ENCODE assay signal across 22 cellular contexts in the genomic region with DNA sequence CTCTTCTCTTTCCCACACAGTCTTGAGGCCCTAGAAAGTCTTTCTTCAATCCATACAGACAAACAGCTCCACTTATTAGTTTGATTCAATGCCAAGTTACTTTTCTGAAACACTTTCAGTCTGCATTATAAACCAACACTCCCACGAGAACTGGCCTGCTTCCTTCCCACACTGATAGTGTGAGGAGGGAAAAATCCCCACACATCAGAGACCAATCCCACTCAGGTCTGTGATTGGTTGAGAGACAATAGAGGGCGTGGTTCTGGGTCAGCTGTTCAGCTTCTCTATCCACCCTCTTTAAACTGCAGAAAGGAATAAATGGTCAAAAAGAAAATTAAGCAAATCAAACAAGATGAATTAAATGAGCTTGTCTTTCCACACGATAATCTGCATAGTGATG.
DNase-seq lines count a peak whose midpoint lies in the region; ATAC-seq and TF ChIP-seq lines count a peak whose summit lies in the region.
"Had no signal": no experiment of that assay in that cellular context is flagged by ENCODE, and none has a peak within 500 bp of the region (broad histone marks: within the 10 kb centered on the region; RNA-seq: fewer than 3 reads in every experiment).

No MANE protein-coding gene starts in this region.

- no peak overlapping the region for H3K23ac ChIP-seq in IMR-90 (ENCODE audit: low read depth, low read length)

- H3K36me3 ChIP-seq in IMR-90 (ENCODE audit: control insufficient read depth, insufficient read depth, low read length) (no peaks in the 10 kb centered on the region), esophagus squamous epithelium (no peaks in the 10 kb centered on the region)
- H3K36me3 ChIP-seq: spleen, stomach had no signal

- H3K4me3 ChIP-seq in IMR-90 (ENCODE audit: insufficient read depth, low read depth, low read length) (no peak overlapping the region), esophagus squamous epithelium (no peak overlapping the region)
- H3K4me3 ChIP-seq: A549, spleen, stomach had no signal

- H3K27ac ChIP-seq in IMR-90 (ENCODE audit: insufficient read depth, low read length) (no peak overlapping the region), esophagus squamous epithelium (peak overlapping the region in 3 of 4 donors; percentile 42 to 69 (median 50))
- H3K27ac ChIP-seq: A549, foreskin keratinocyte, KMS-11, spleen had no signal

- H2BK120ac ChIP-seq in IMR-90 (ENCODE audit: low read depth, low read length), result no peak overlapping the region

- H3K14ac ChIP-seq in IMR-90 (replicated peaks; ENCODE audit: low read depth, low read length), result no peak overlapping the region

- in situ Hi-C loops in IMR-90 (cut with MboI; ENCODE audit: low sequenced_read_pairs), result no loop called here

- TF ChIP-seq RAD21 in IMR-90 (IDR thresholded peaks at IDR 0.05; ENCODE audit: low read length), result no peak

- ATAC-seq in IMR-90 (ENCODE audit: low read depth) (peak; percentile 29), GM18873 (IDR thresholded peaks at IDR 0.05; ENCODE audit: low FRiP score, unreplicated experiment) (no peak), left colon (no peak), HG03439 (IDR thresholded peaks at IDR 0.05; ENCODE audit: unreplicated experiment) (no peak)
- ATAC-seq: A549; activated CD8-positive, alpha-beta memory T cell treated with anti-CD3 and anti-CD28 coated beads, Interleukin-2, amount 10 ng/mL, durations not matched to agents 7 days and 5 days; activated T-helper 17 cell treated with anti-CD3 and anti-CD28 coated beads, Interleukin-2, amount 50 U/mL, for 72 hours; foreskin keratinocyte had no signal

- H3K18ac ChIP-seq in IMR-90 (ENCODE audit: low read depth, low read length), result no peak overlapping the region

- no peaks in the 10 kb centered on the region for H4K20me1 ChIP-seq in IMR-90 (ENCODE audit: insufficient read depth, low read length)

- H3K9me3 ChIP-seq in IMR-90 (ENCODE audit: control insufficient read depth, insufficient read depth, low read length) (no peaks in the 10 kb centered on the region), esophagus squamous epithelium (no peaks in the 10 kb centered on the region)
- H3K9me3 ChIP-seq: A549, stomach had no signal

- H3K4ac ChIP-seq in IMR-90 (ENCODE audit: low read depth, low read length), result no peak overlapping the region

- no peak overlapping the region for H3K9ac ChIP-seq in IMR-90 (ENCODE audit: low read depth, low read length)
- H3K9ac ChIP-seq: KMS-11 had no signal

- no peak for TF ChIP-seq POLR2A in IMR-90 (IDR thresholded peaks at IDR 0.05; ENCODE audit: low read depth, low read length)
- TF ChIP-seq POLR2A in esophagus squamous epithelium (IDR thresholded peaks at IDR 0.05), result no peak

- H3K56ac ChIP-seq in IMR-90 (ENCODE audit: extremely low read depth, insufficient read depth, low read length), result no peak overlapping the region

- no peak overlapping the region for H2BK5ac ChIP-seq in IMR-90 (ENCODE audit: low read depth, low read length, poor library complexity, severe bottlenecking)

- peaks cover 4% of the 10 kb centered on the region; the same call in 1 of the 2 replicates for H3K4me1 ChIP-seq in IMR-90 (ENCODE audit: control insufficient read depth, insufficient read depth, low read length)
- peaks cover 4 to 34% (median 8%) of the 10 kb centered on the region in 3 donors for H3K4me1 ChIP-seq in esophagus squamous epithelium
- H3K4me1 ChIP-seq: A549, foreskin keratinocyte, spleen had no signal

- CTCF ChIA-PET in IMR-90 (lab: Yijun Ruan, JAX), result no interaction called here

- no peak overlapping the region for H3K4me2 ChIP-seq in IMR-90 (ENCODE audit: low read depth, low read length)
- H3K4me2 ChIP-seq: A549, KMS-11 had no signal

- H3K27me3 ChIP-seq in IMR-90 (ENCODE audit: control insufficient read depth, insufficient read depth, low read length) (peaks cover 18% of the 10 kb centered on the region), esophagus squamous epithelium (no peaks in the 10 kb centered on the region)
- H3K27me3 ChIP-seq: spleen, stomach had no signal

- H2BK15ac ChIP-seq in IMR-90 (ENCODE audit: low read depth, low read length), result no peak overlapping the region

- H2AK9ac ChIP-seq in IMR-90 (replicated peaks; ENCODE audit: low read depth, low read length, poor library complexity), result no peak overlapping the region

- H2AFZ ChIP-seq in IMR-90 (replicated peaks; ENCODE audit: low read length, poor library complexity), result no peak overlapping the region

- H4K91ac ChIP-seq in IMR-90 (ENCODE audit: insufficient read depth, low read depth, low read length), result no peak overlapping the region

- POLR2A ChIA-PET in IMR-90 (lab: Charles Lee; ENCODE audit: unreplicated experiment), result no interaction called here

- no peak overlapping the region for H2AK5ac ChIP-seq in IMR-90 (ENCODE audit: low read depth, low read length)

- H4K5ac ChIP-seq in IMR-90 (ENCODE audit: low read depth, low read length), result no peak overlapping the region

- no peaks in the 10 kb centered on the region for H3K79me1 ChIP-seq in IMR-90 (ENCODE audit: low read depth in 1 of 2, low read length in 2 of 2)

- H2BK20ac ChIP-seq in IMR-90 (ENCODE audit: low read depth, low read length), result no peak overlapping the region

- intact Hi-C loops in IMR-90 (cut with micrococcal nuclease), result no loop called here
- intact Hi-C loops in esophagus squamous epithelium (cut with DNase I), result no loop called here
- intact Hi-C loops in left colon (cut with DNase I, micrococcal nuclease), result no loop called here

- 40% methylated on average over 1 of the region's 3 CpGs; no CpG with 5 or more reads in 1 of the 2 experiments for WGBS in IMR-90 (ENCODE audit: extremely low coverage in 2 of 2, insufficient read length in 1 of 2), 2 experiments
- 24 to 32% methylated on average over 3 of the region's 3 CpGs for WGBS in esophagus squamous epithelium, 2 donors

- DNase-seq in A172 (ENCODE audit: low spot score) (peak; percentile 9), IMR-90 (peak; percentile 3), esophagus squamous epithelium (lab: John Stamatoyannopoulos, UW) (no peak), myocyte (ENCODE audit: low read depth) (peak; percentile 39), left colon (no peak)
- DNase-seq in activated effector memory CD4-positive, alpha-beta T cell treated with anti-CD3 and anti-CD28 coated beads, Interleukin-2, amount 50 U/mL, for 16 hours, result no peak
- DNase-seq: activated CD4-positive, alpha-beta T cell treated with anti-CD3 and anti-CD28 coated beads for 48 hours; activated CD8-positive, alpha-beta memory T cell treated with anti-CD3 and anti-CD28 coated beads, Interleukin-2, amount 10 ng/mL, durations not matched to agents 7 days and 5 days; foreskin keratinocyte; hippocampal formation; islet precursor cell; NCI-H187 treated with DMSO at 0.1 percent for 48 hours; SIG-M5; spleen; stimulated activated CD4-positive, alpha-beta T cell treated with anti-CD3 and anti-CD28 coated beads, Interleukin-4, amount 100 ng/mL, for 4 hours; stomach; T-helper 1 cell had no signal

- H4K8ac ChIP-seq in IMR-90 (ENCODE audit: low read depth in 2 of 2, low read length in 2 of 2), result no peak overlapping the region

- TF ChIP-seq CTCF in IMR-90 (conservative IDR thresholded peaks at IDR 0.05; ENCODE audit: low read depth, low read length) (no peak), esophagus squamous epithelium (IDR thresholded peaks at IDR 0.05) (no peak)

- dilution Hi-C loops in IMR-90 (cut with HindIII; ENCODE audit: low sequenced_read_pairs, unreplicated experiment), result no loop called here

- H3K9me1 ChIP-seq in IMR-90 (ENCODE audit: insufficient read depth, low read length), result no peaks in the 10 kb centered on the region

- no TSS peak for BruUV-seq in IMR-90 (replicated peaks; lab: Mats Ljungman, UMichigan)

TF ChIP-seq in IMR-90, 13 proteins besides CTCF, POLR2A, EP300 and RAD21:
- no peak for TF ChIP-seq CEBPB (IDR thresholded peaks at IDR 0.05; ENCODE audit: low read depth, low read length)
- no peak for TF ChIP-seq MAFK (IDR thresholded peaks at IDR 0.05; ENCODE audit: low read depth, low read length)
- TF ChIP-seq, protein P1, sequence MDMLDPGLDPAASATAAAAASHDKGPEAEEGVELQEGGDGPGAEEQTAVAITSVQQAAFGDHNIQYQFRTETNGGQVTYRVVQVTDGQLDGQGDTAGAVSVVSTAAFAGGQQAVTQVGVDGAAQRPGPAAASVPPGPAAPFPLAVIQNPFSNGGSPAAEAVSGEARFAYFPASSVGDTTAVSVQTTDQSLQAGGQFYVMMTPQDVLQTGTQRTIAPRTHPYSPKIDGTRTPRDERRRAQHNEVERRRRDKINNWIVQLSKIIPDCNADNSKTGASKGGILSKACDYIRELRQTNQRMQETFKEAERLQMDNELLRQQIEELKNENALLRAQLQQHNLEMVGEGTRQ (IDR thresholded peaks at IDR 0.05; ENCODE audit: low read depth, low read length), result no peak
- TF ChIP-seq MAZ (IDR thresholded peaks at IDR 0.05; ENCODE audit: borderline replicate concordance, low read depth, low read length), result no peak
- no peak for TF ChIP-seq NFE2L2 (IDR thresholded peaks at IDR 0.05; ENCODE audit: low read depth, low read length)
- TF ChIP-seq MXI1 (IDR thresholded peaks at IDR 0.05; ENCODE audit: borderline replicate concordance, low read depth, low read length), result no peak
- TF ChIP-seq RCOR1 (IDR thresholded peaks at IDR 0.05; ENCODE audit: insufficient replicate concordance, low read length), result no peak
- no peak for TF ChIP-seq SMC3 (IDR thresholded peaks at IDR 0.05; ENCODE audit: low read depth, low read length)

Comparison
In these comparisons a context has a peak if more than half of its experiments do, and no peak if none do; other contexts are left out.
1. DNase-seq: peak in A172 (single experiment), IMR-90 (single experiment) and myocyte (single experiment); none in esophagus squamous epithelium (single experiment), activated effector memory CD4-positive, alpha-beta T cell treated with anti-CD3 and anti-CD28 coated beads, Interleukin-2, amount 50 U/mL, for 16 hours (single experiment) and left colon (0 of 2).